17 cellular contexts compared by ENCODE assay signal in the genomic region with DNA sequence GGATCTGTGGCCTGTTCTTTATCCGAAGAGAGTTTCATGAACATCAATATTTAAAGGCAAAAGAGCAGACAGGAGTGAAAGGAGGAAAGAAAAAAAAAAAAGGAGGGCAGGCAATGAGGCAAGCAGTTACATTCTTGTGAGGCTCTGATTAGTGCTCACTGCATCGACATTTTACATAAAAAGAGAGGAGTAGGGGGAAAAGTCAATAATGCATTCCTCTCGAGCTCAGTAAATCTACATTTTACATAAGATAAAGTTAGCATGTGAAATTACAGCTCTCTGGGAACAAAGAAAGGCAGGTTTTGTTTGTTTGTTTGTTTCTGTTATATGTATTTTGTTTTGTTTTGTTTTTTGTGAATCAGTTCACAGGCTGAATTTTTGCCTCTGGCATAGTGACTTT.
"Had no signal": no experiment of that assay in that cellular context is flagged by ENCODE, and none has a peak within 500 bp of the region (broad histone marks: within the 10 kb centered on the region; RNA-seq: fewer than 3 reads in every experiment).

No MANE protein-coding gene starts in this region.

- H3K4me3 ChIP-seq: lower lobe of right lung, tibial nerve, vagina had no signal

- H3K27ac Mint-ChIP-seq: activated CD4-positive, alpha-beta T cell treated with anti-CD3 and anti-CD28 coated beads, Interleukin-2, amount 10 ng/mL, durations not matched to agents 7 days and 5 days; activated naive CD8-positive, alpha-beta T cell treated with anti-CD3 and anti-CD28 coated beads, Interleukin-2, amount 10 ng/mL, durations not matched to agents 7 days and 5 days; dendritic cell treated with granulocyte-macrophage colony-stimulating factor and Interleukin-4, amounts not matched to agents 40 ng/mL and 50 ng/mL, for 4 days; effector memory CD8-positive, alpha-beta T cell had no signal

- H3K27me3 Mint-ChIP-seq: dendritic cell treated with granulocyte-macrophage colony-stimulating factor and Interleukin-4, amounts not matched to agents 40 ng/mL and 50 ng/mL, for 4 days had no signal

- ATAC-seq: effector memory CD8-positive, alpha-beta T cell; left colon; lower lobe of right lung; right cardiac atrium had no signal

- H3K9me3 Mint-ChIP-seq: activated CD4-positive, alpha-beta T cell treated with anti-CD3 and anti-CD28 coated beads, Interleukin-2, amount 10 ng/mL, durations not matched to agents 7 days and 5 days; dendritic cell treated with granulocyte-macrophage colony-stimulating factor and Interleukin-4, amounts not matched to agents 40 ng/mL and 50 ng/mL, for 4 days had no signal

- H3K4me3 Mint-ChIP-seq: activated CD4-positive, alpha-beta T cell treated with anti-CD3 and anti-CD28 coated beads, Interleukin-2, amount 10 ng/mL, durations not matched to agents 7 days and 5 days; activated naive CD8-positive, alpha-beta T cell treated with anti-CD3 and anti-CD28 coated beads, Interleukin-2, amount 10 ng/mL, durations not matched to agents 7 days and 5 days; dendritic cell treated with granulocyte-macrophage colony-stimulating factor and Interleukin-4, amounts not matched to agents 40 ng/mL and 50 ng/mL, for 4 days; effector memory CD8-positive, alpha-beta T cell; naive B cell had no signal

- H3K36me3 ChIP-seq: lower lobe of right lung, tibial nerve, vagina had no signal

- H3K36me3 Mint-ChIP-seq: activated naive CD8-positive, alpha-beta T cell treated with anti-CD3 and anti-CD28 coated beads, Interleukin-2, amount 10 ng/mL, durations not matched to agents 7 days and 5 days; naive B cell had no signal

- H3K27me3 ChIP-seq: tibial nerve, vagina had no signal

- H3K9me3 ChIP-seq: lower lobe of right lung, tibial nerve, vagina had no signal

- H3K4me1 Mint-ChIP-seq: activated CD4-positive, alpha-beta T cell treated with anti-CD3 and anti-CD28 coated beads, Interleukin-2, amount 10 ng/mL, durations not matched to agents 7 days and 5 days; activated naive CD8-positive, alpha-beta T cell treated with anti-CD3 and anti-CD28 coated beads, Interleukin-2, amount 10 ng/mL, durations not matched to agents 7 days and 5 days; naive B cell had no signal

- H3K27ac ChIP-seq: lower lobe of right lung, tibial nerve, vagina had no signal

- DNase-seq: activated CD4-positive, alpha-beta T cell treated with anti-CD3 and anti-CD28 coated beads, Interleukin-2, amount 10 ng/mL, durations not matched to agents 7 days and 5 days; activated CD8-positive, alpha-beta memory T cell treated with anti-CD3 and anti-CD28 coated beads for 24 hours; activated naive CD8-positive, alpha-beta T cell treated with anti-CD3 and anti-CD28 coated beads, Interleukin-2, amount 10 ng/mL, durations not matched to agents 7 days and 5 days; effector memory CD8-positive, alpha-beta T cell; foreskin melanocyte; left colon; lower lobe of right lung; naive B cell; right cardiac atrium; small intestine; stimulated activated CD4-positive, alpha-beta T cell treated with anti-CD3 and anti-CD28 coated beads, Interleukin-4, amount 100 ng/mL, for 4 hours; stimulated activated CD8-positive, alpha-beta memory T cell treated with anti-CD3 and anti-CD28 coated beads, Interleukin-4, amount 100 ng/mL, for 48 hours; stimulated activated naive CD4-positive, alpha-beta T cell treated with Interleukin-2 at 50 U/mL for 16 hours; substantia nigra had no signal

- FAIRE-seq: small intestine had no signal
